Comparison of ENCODE assay signal across 21 cellular contexts in genomic region chr16:73206306-73206705, GRCh38.
DNase-seq lines count a peak whose midpoint lies in the region; TF ChIP-seq lines count a peak whose summit lies in the region.
"Had no signal": no experiment of that assay in that cellular context is flagged by ENCODE, and none has a peak within 500 bp of the region (broad histone marks: within the 10 kb centered on the region; RNA-seq: fewer than 3 reads in every experiment).

No MANE protein-coding gene starts in this region.

- 85% methylated on average over 2 of the region's 2 CpGs for WGBS in hepatocyte (ENCODE audit: low lambda C conversion rate, missing lambda C conversion rate)

- no peaks in the 10 kb centered on the region for H3K9me2 ChIP-seq in hepatocyte (replicated peaks; ENCODE audit: insufficient read depth)

- H3K9ac ChIP-seq in adipocyte (ENCODE audit: low read length), result no peak overlapping the region
- H3K9ac ChIP-seq: KMS-11 had no signal

- peak overlapping the region; percentile 55 for H3K4me2 ChIP-seq in hepatocyte
- H3K4me2 ChIP-seq: KMS-11, PC-9 had no signal

- no peaks in the 10 kb centered on the region for H3K27me3 ChIP-seq in BE2C
- no peaks in the 10 kb centered on the region for H3K27me3 ChIP-seq in adipocyte (replicated peaks; ENCODE audit: control insufficient read depth, insufficient read depth, low read length)
- H3K27me3 ChIP-seq in hepatocyte, result no peaks in the 10 kb centered on the region

- H2AFZ ChIP-seq in hepatocyte, result no peak overlapping the region
- H2AFZ ChIP-seq: PC-9 had no signal

- H3K36me3 ChIP-seq in BE2C (no peaks in the 10 kb centered on the region), adipocyte (ENCODE audit: control insufficient read depth, insufficient read depth, low read length, severe bottlenecking) (no peaks in the 10 kb centered on the region), hepatocyte (replicated peaks; ENCODE audit: insufficient read depth, low read depth) (no peaks in the 10 kb centered on the region)

- H3K4me1 ChIP-seq in BE2C (peaks cover 24% of the 10 kb centered on the region), adipocyte (ENCODE audit: control insufficient read depth, insufficient read depth, low read length) (peaks cover 22% of the 10 kb centered on the region), hepatocyte (ENCODE audit: insufficient read depth) (peaks cover 3% of the 10 kb centered on the region)

- DNase-seq in BE2C (peak; percentile 77), COLO829 (ENCODE audit: low spot score) (peak; percentile 8), adipocyte (ENCODE audit: low read depth) (peak; percentile 31), hepatocyte (ENCODE audit: low spot score) (no peak), mesenteric fat pad (ENCODE audit: low spot score) (no peak), NCI-H748 (lab: John Stamatoyannopoulos, UW; ENCODE audit: unreplicated experiment) (no peak), NCI-H1694 treated with DMSO at 0.1 percent for 48 hours (lab: John Stamatoyannopoulos, UW) (no peak)
- DNase-seq: Calu3; CD8-positive, alpha-beta T cell; DMS79 treated with DMSO at 0.1 percent for 48 hours; HCEC 1CT; MM.1S; NCI-H1105; NCI-H1436 treated with DMSO at 0.1 percent for 48 hours; NCI-H2107; NCI-H446 treated with DMSO at 0.1 percent for 48 hours; NCI-H526; PC-9; SHP77 had no signal

- H3K79me2 ChIP-seq in hepatocyte, result no peaks in the 10 kb centered on the region

- H4K20me1 ChIP-seq in hepatocyte (ENCODE audit: insufficient read depth, poor library complexity, severe bottlenecking), result no peaks in the 10 kb centered on the region

- no peak overlapping the region for H3K27ac ChIP-seq in hepatocyte
- H3K27ac ChIP-seq: C4-2B, KMS-11, PC-9 had no signal

- TF ChIP-seq CTCF in BE2C (IDR thresholded peaks at IDR 0.05; ENCODE audit: low read depth, low read length) (no peak), hepatocyte (IDR thresholded peaks at IDR 0.05; ENCODE audit: poor library complexity) (no peak)

- H3K4me3 ChIP-seq in BE2C (ENCODE audit: low read depth, low read length) (no peak overlapping the region), adipocyte (ENCODE audit: low read length) (no peak overlapping the region), hepatocyte (no peak overlapping the region)
- H3K4me3 ChIP-seq: PC-9 had no signal

- H3K9me3 ChIP-seq in BE2C (no peaks in the 10 kb centered on the region), adipocyte (ENCODE audit: control insufficient read depth, low read length) (no peaks in the 10 kb centered on the region), hepatocyte (ENCODE audit: low read depth) (no peaks in the 10 kb centered on the region)

Comparison
In these comparisons a context has a peak if more than half of its experiments do, and no peak if none do; other contexts are left out.
1. DNase-seq: peak in BE2C (single experiment), COLO829 (single experiment) and adipocyte (single experiment); none in hepatocyte (single experiment), mesenteric fat pad (single experiment), NCI-H748 (single experiment) and NCI-H1694 treated with DMSO at 0.1 percent for 48 hours (single experiment).